In genomic region chr19:37304190-37304883, GRCh38 we compare ENCODE assay signal across 10 cellular contexts.
A peak's percentile ranks its signal among the peaks of the same experiment; 100 is the strongest.
DNase-seq lines count a peak whose midpoint lies in the region; ATAC-seq and TF ChIP-seq lines count a peak whose summit lies in the region.
"Had no signal": no experiment of that assay in that cellular context is flagged by ENCODE, and none has a peak within 500 bp of the region (broad histone marks: within the 10 kb centered on the region; RNA-seq: fewer than 3 reads in every experiment).

No MANE protein-coding gene starts in this region.

- no peak for ATAC-seq in HG03442 (IDR thresholded peaks at IDR 0.05; ENCODE audit: unreplicated experiment)

- H3K4me3 ChIP-seq in foreskin fibroblast (ENCODE audit: low read depth in 1 of 2, low read length in 2 of 2): peak overlapping the region; percentile 29 to 35
- H3K4me3 ChIP-seq: SJSA1 had no signal

- DNase-seq in AG08396 (ENCODE audit: low spot score) (peak; percentile 45), NCI-H774 (lab: John Stamatoyannopoulos, UW) (peak; percentile 37), foreskin fibroblast (peak in 1 of 2 donors; percentile 41), nucleus accumbens (lab: John Stamatoyannopoulos, UW) (peak in 30 of 56 donors; percentile 9 to 76 (median 43)), RKO (ENCODE audit: low spot score) (no peak), dedifferentiated amniotic fluid mesenchymal stem cell (ENCODE audit: extremely low spot score) (no peak), hippocampal formation (lab: John Stamatoyannopoulos, UW) (no peak)
- DNase-seq: dermis blood vessel endothelial cell had no signal

- no peak for TF ChIP-seq CTCF in foreskin fibroblast (IDR thresholded peaks at IDR 0.05; ENCODE audit: low read depth, low read length)

Comparison
In these comparisons a context has a peak if more than half of its experiments do, and no peak if none do; other contexts are left out.
1. DNase-seq: peak in AG08396 (single experiment), NCI-H774 (single experiment) and nucleus accumbens (30 of 56); none in RKO (single experiment), dedifferentiated amniotic fluid mesenchymal stem cell (single experiment) and hippocampal formation (0 of 2).